In the genomic region with DNA sequence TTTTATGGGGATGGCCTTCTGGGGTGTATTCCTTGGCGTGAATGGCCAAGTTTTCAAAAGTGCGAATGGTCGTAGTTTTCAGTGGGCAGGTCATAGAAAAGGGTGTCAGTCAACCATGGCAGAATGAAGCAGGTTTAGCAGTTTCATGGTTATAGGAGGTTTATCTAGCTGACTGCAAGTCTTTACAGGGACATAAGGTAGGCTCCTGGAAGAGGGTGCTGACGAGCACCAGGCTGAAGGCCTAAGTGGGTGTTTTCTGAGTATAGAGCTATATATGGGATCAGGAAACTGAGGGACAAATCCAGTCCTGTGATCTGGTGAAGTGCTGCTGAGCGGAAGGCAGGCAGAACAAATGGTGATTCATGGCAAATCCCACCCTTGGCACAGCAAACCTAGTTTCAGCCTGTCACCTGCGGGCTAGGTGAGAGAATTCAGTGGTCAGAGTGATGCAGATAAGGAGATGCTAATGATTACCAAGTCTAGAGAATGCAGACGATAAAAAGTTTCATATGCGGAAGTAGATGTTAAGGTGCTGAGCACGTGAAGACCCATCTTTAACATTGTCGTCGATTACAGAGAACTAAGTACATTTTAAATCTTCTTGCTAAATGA, we compare ENCODE assay signal across 26 cellular contexts.
"Had no signal": no experiment of that assay in that cellular context is flagged by ENCODE, and none has a peak within 500 bp of the region (broad histone marks: within the 10 kb centered on the region; RNA-seq: fewer than 3 reads in every experiment).

No MANE protein-coding gene starts in this region.

- H3K27ac ChIP-seq: breast epithelium, epithelial cell of prostate, gastroesophageal sphincter, right atrium auricular region, thoracic aorta, uterus, VCaP had no signal

- FAIRE-seq: colon, endometrium, TTC549 had no signal

- H3K27me3 Mint-ChIP-seq: activated CD4-positive, alpha-beta memory T cell treated with anti-CD3 and anti-CD28 coated beads for 36 hours; activated T-helper 17 cell treated with anti-CD3 and anti-CD28 coated beads, Interleukin-2, amount 50 U/mL, for 72 hours; naive thymus-derived CD4-positive, alpha-beta T cell; type B pancreatic cell had no signal

- ATAC-seq: activated naive CD4-positive, alpha-beta T cell treated with anti-CD3 and anti-CD28 coated beads, Interleukin-2, amount 50 U/mL, for 72 hours; activated T-cell treated with anti-CD3 and anti-CD28 coated beads, Interleukin-2, amount 50 U/mL, for 4 hours; activated T-helper 17 cell treated with anti-CD3 and anti-CD28 coated beads, Interleukin-2, amount 50 U/mL, for 72 hours; gastroesophageal sphincter; naive thymus-derived CD4-positive, alpha-beta T cell had no signal

- H3K36me3 ChIP-seq: gastroesophageal sphincter, right atrium auricular region, thoracic aorta, uterus had no signal

- H3K9me3 Mint-ChIP-seq: activated T-cell treated with anti-CD3 and anti-CD28 coated beads, Interleukin-2, amount 50 U/mL, for 4 hours; activated T-helper 17 cell treated with anti-CD3 and anti-CD28 coated beads, Interleukin-2, amount 50 U/mL, for 72 hours; immature natural killer cell had no signal

- DNase-seq: activated CD4-positive, alpha-beta memory T cell treated with anti-CD3 and anti-CD28 coated beads for 36 hours; activated CD4-positive, alpha-beta T cell treated with anti-CD3 and anti-CD28 coated beads for 4 hours; activated naive CD4-positive, alpha-beta T cell; activated T-cell treated with anti-CD3 and anti-CD28 coated beads, Interleukin-2, amount 50 U/mL, for 4 hours; dermis blood vessel endothelial cell; effector CD4-positive, alpha-beta T cell; hypothalamus; immature natural killer cell; naive thymus-derived CD4-positive, alpha-beta T cell; stimulated activated CD4-positive, alpha-beta T cell treated with anti-CD3 and anti-CD28 coated beads, Interleukin-15, amount 100 ng/mL, for 24 hours; stimulated activated naive CD4-positive, alpha-beta T cell; uterus had no signal

- H3K9me3 ChIP-seq: breast epithelium, right atrium auricular region, thoracic aorta had no signal

- H3K4me3 Mint-ChIP-seq: activated CD4-positive, alpha-beta memory T cell treated with anti-CD3 and anti-CD28 coated beads for 36 hours; activated T-cell treated with anti-CD3 and anti-CD28 coated beads, Interleukin-2, amount 50 U/mL, for 4 hours; activated T-helper 17 cell treated with anti-CD3 and anti-CD28 coated beads, Interleukin-2, amount 50 U/mL, for 72 hours; immature natural killer cell; mesothelial cell of epicardium; naive thymus-derived CD4-positive, alpha-beta T cell; neural crest cell; type B pancreatic cell had no signal

- H3K27ac Mint-ChIP-seq: activated CD4-positive, alpha-beta memory T cell treated with anti-CD3 and anti-CD28 coated beads for 36 hours; activated naive CD4-positive, alpha-beta T cell treated with anti-CD3 and anti-CD28 coated beads, Interleukin-2, amount 50 U/mL, for 72 hours; activated T-helper 17 cell treated with anti-CD3 and anti-CD28 coated beads, Interleukin-2, amount 50 U/mL, for 72 hours; immature natural killer cell; mesothelial cell of epicardium; type B pancreatic cell had no signal

- H3K27me3 ChIP-seq: breast epithelium, gastroesophageal sphincter, right atrium auricular region, uterus had no signal

- H3K4me3 ChIP-seq: breast epithelium, gastroesophageal sphincter, right atrium auricular region, thoracic aorta, uterus had no signal

- H3K4me1 ChIP-seq: breast epithelium, gastroesophageal sphincter, right atrium auricular region, uterus had no signal
